12 cellular contexts compared by ENCODE assay signal in genomic region chr2:32375228-32375892, GRCh38.
"Had no signal": no experiment of that assay in that cellular context is flagged by ENCODE, and none has a peak within 500 bp of the region (broad histone marks: within the 10 kb centered on the region; RNA-seq: fewer than 3 reads in every experiment).

No MANE protein-coding gene starts in this region.

- H3K9me3 Mint-ChIP-seq: activated B cell treated with CpG ODN at 0.5 μM for 24 hours had no signal

- H3K27ac ChIP-seq: gastrocnemius medialis, heart right ventricle, left ventricle myocardium inferior, skin epidermis, tibial artery had no signal

- DNase-seq: activated B cell treated with CpG ODN at 0.5 μM for 24 hours; activated CD4-positive, alpha-beta T cell treated with anti-CD3 and anti-CD28 coated beads, Interleukin-2, amount 50 U/mL, for 1 hour; activated naive CD4-positive, alpha-beta T cell treated with Interleukin-2 at 50 U/mL for 16 hours; activated T-cell treated with anti-CD3 and anti-CD28 coated beads, Interleukin-2, amount 50 U/mL, for 48 hours; effector CD4-positive, alpha-beta T cell; gastrocnemius medialis; heart right ventricle; left ventricle myocardium inferior; mesenchymal stem cell; stimulated activated CD4-positive, alpha-beta T cell treated with anti-CD3 and anti-CD28 coated beads, Interleukin-4, amount 100 ng/mL, for 4 hours; tibial artery had no signal

- H3K9me3 ChIP-seq: gastrocnemius medialis, left ventricle myocardium inferior, tibial artery had no signal

- ATAC-seq: gastrocnemius medialis, heart right ventricle had no signal

- H3K27me3 ChIP-seq: gastrocnemius medialis, heart right ventricle, tibial artery had no signal

- H3K27me3 Mint-ChIP-seq: activated B cell treated with CpG ODN at 0.5 μM for 24 hours had no signal

- H3K4me3 Mint-ChIP-seq: activated B cell treated with CpG ODN at 0.5 μM for 24 hours had no signal

- H3K27ac Mint-ChIP-seq: activated B cell treated with CpG ODN at 0.5 μM for 24 hours had no signal

- H3K36me3 ChIP-seq: gastrocnemius medialis had no signal

- H3K4me3 ChIP-seq: gastrocnemius medialis, heart right ventricle, left ventricle myocardium inferior, skin epidermis, tibial artery had no signal
